1 cellular context compared by ENCODE assay signal in the genomic region with DNA sequence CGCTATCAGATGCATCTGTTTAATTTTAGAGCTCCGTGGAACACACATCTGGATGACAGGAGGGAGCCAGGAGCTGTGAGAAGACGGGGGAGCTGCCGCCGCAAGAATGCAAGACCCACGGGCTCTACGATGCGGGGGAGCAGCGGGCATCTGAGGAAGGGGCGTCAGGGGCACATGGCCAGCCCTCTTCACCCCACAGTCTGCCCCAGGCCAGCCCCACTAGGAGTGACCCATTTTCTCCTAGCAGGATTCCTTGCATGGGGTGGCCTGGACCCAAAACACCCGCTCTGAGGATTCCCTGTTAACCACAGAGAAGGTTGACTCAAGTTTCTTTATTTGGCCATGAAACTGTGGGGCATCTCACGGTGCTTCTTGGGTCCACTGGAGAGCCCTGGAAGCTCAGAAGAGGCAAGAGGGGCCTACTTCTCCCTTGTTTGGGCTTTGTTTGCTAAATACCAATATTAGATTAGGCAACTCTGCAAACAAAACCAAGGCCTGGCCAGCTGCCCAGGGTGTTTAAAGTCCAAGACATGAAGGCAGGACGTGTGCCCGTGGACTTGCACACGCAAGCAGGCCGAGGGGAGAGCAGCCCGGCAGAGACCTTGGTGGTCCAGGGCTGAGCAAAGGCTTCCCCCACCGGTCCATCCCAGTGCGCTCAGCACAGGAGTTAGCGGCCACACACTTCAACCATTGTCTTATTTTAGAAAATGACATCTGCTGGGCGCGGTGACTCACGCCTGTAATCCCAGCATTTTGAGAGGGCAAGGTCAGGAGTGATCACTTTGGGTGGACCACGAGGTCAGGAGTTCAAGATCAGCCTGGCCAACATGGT.
TF ChIP-seq lines count a peak whose summit lies in the region.

No MANE protein-coding gene starts in this region.

TF ChIP-seq in HepG2, 621 proteins besides CTCF, POLR2A, EP300 and RAD21 (continued from another document and continues in another):
- TF ChIP-seq, protein P1, sequence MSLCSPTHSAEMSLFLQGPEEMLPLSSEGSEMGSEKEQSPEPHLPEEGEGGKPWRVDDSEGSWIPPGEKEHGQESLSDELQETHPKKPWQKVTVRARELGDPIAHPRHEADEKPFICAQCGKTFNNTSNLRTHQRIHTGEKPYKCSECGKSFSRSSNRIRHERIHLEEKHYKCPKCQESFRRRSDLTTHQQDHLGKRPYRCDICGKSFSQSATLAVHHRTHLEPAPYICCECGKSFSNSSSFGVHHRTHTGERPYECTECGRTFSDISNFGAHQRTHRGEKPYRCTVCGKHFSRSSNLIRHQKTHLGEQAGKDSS (CRISPR knock-in tag; IDR thresholded peaks at IDR 0.05; ENCODE audit: borderline replicate concordance, low read depth) = no peak; the same call in 1 of the 2 replicates
- TF ChIP-seq, protein P2, sequence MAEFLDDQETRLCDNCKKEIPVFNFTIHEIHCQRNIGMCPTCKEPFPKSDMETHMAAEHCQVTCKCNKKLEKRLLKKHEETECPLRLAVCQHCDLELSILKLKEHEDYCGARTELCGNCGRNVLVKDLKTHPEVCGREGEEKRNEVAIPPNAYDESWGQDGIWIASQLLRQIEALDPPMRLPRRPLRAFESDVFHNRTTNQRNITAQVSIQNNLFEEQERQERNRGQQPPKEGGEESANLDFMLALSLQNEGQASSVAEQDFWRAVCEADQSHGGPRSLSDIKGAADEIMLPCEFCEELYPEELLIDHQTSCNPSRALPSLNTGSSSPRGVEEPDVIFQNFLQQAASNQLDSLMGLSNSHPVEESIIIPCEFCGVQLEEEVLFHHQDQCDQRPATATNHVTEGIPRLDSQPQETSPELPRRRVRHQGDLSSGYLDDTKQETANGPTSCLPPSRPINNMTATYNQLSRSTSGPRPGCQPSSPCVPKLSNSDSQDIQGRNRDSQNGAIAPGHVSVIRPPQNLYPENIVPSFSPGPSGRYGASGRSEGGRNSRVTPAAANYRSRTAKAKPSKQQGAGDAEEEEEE (CRISPR knock-in tag; IDR thresholded peaks at IDR 0.05; ENCODE audit: borderline replicate concordance) = no peak
- TF ChIP-seq REL (CRISPR knock-in tag; conservative IDR thresholded peaks at IDR 0.05) (no peak), GPN1 (CRISPR knock-in tag; IDR thresholded peaks at IDR 0.05; ENCODE audit: borderline replicate concordance) (no peak), ZNF274 (CRISPR knock-in tag; IDR thresholded peaks at IDR 0.05) (0 out of 2 replicates have a peak, but pooled peaks have one; percentile 18), FOXC1 (CRISPR knock-in tag; IDR thresholded peaks at IDR 0.05; ENCODE audit: borderline replicate concordance) (peak; percentile 93), ZNF101 (CRISPR knock-in tag; IDR thresholded peaks at IDR 0.05; ENCODE audit: borderline replicate concordance, low read depth) (no peak), ZNF556 (CRISPR knock-in tag; IDR thresholded peaks at IDR 0.05; ENCODE audit: borderline replicate concordance) (peak; percentile 53; the same call in 1 of the 2 replicates), ZEB1 (IDR thresholded peaks at IDR 0.05; ENCODE audit: insufficient replicate concordance, low read depth) (peak; percentile 54), NR2F1 (CRISPR knock-in tag; IDR thresholded peaks at IDR 0.05) (peak; percentile 88 to 91), ZNF17 (CRISPR knock-in tag; IDR thresholded peaks at IDR 0.05) (no peak), MBNL3 (CRISPR knock-in tag; conservative IDR thresholded peaks at IDR 0.05) (no peak), NFYC (CRISPR knock-in tag; IDR thresholded peaks at IDR 0.05) (no peak), ZFY (CRISPR knock-in tag; IDR thresholded peaks at IDR 0.05) (peak; percentile 64), ZFP41 (CRISPR knock-in tag; IDR thresholded peaks at IDR 0.05; ENCODE audit: borderline replicate concordance) (no peak), TCF12 (IDR thresholded peaks at IDR 0.05) (no peak), TCF12 (CRISPR knock-in tag; IDR thresholded peaks at IDR 0.05) (peak; percentile 94), ZNF761 (CRISPR knock-in tag; conservative IDR thresholded peaks at IDR 0.05) (no peak), ZNF775 (CRISPR knock-in tag; IDR thresholded peaks at IDR 0.05; ENCODE audit: borderline replicate concordance) (no peak), RBAK (CRISPR knock-in tag; IDR thresholded peaks at IDR 0.05) (peak; percentile 43; the same call in 1 of the 2 replicates), ZNF552 (CRISPR knock-in tag; IDR thresholded peaks at IDR 0.05; ENCODE audit: borderline replicate concordance) (0 out of 2 replicates have a peak, but pooled peaks have one; percentile 38), PTBP1 (IDR thresholded peaks at IDR 0.05; ENCODE audit: low read depth, low read length, poor library complexity, severe bottlenecking) (peak; percentile 61), ZNF564 (CRISPR knock-in tag; IDR thresholded peaks at IDR 0.05) (peak; percentile 61; the same call in 1 of the 2 replicates), SAFB2 (CRISPR knock-in tag; IDR thresholded peaks at IDR 0.05; ENCODE audit: borderline replicate concordance, low read depth) (no peak), ZNF746 (CRISPR knock-in tag; IDR thresholded peaks at IDR 0.05) (peak; percentile 96), HIVEP1 (CRISPR knock-in tag; IDR thresholded peaks at IDR 0.05) (peak; percentile 92)
- TF ChIP-seq, protein P3, sequence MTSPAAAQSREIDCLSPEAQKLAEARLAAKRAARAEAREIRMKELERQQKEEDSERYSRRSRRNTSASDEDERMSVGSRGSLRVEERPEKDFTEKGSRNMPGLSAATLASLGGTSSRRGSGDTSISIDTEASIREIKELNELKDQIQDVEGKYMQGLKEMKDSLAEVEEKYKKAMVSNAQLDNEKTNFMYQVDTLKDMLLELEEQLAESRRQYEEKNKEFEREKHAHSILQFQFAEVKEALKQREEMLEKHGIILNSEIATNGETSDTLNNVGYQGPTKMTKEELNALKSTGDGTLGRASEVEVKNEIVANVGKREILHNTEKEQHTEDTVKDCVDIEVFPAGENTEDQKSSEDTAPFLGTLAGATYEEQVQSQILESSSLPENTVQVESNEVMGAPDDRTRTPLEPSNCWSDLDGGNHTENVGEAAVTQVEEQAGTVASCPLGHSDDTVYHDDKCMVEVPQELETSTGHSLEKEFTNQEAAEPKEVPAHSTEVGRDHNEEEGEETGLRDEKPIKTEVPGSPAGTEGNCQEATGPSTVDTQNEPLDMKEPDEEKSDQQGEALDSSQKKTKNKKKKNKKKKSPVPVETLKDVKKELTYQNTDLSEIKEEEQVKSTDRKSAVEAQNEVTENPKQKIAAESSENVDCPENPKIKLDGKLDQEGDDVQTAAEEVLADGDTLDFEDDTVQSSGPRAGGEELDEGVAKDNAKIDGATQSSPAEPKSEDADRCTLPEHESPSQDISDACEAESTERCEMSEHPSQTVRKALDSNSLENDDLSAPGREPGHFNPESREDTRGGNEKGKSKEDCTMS (CRISPR knock-in tag; conservative IDR thresholded peaks at IDR 0.05) = no peak
- TF ChIP-seq, protein P4, sequence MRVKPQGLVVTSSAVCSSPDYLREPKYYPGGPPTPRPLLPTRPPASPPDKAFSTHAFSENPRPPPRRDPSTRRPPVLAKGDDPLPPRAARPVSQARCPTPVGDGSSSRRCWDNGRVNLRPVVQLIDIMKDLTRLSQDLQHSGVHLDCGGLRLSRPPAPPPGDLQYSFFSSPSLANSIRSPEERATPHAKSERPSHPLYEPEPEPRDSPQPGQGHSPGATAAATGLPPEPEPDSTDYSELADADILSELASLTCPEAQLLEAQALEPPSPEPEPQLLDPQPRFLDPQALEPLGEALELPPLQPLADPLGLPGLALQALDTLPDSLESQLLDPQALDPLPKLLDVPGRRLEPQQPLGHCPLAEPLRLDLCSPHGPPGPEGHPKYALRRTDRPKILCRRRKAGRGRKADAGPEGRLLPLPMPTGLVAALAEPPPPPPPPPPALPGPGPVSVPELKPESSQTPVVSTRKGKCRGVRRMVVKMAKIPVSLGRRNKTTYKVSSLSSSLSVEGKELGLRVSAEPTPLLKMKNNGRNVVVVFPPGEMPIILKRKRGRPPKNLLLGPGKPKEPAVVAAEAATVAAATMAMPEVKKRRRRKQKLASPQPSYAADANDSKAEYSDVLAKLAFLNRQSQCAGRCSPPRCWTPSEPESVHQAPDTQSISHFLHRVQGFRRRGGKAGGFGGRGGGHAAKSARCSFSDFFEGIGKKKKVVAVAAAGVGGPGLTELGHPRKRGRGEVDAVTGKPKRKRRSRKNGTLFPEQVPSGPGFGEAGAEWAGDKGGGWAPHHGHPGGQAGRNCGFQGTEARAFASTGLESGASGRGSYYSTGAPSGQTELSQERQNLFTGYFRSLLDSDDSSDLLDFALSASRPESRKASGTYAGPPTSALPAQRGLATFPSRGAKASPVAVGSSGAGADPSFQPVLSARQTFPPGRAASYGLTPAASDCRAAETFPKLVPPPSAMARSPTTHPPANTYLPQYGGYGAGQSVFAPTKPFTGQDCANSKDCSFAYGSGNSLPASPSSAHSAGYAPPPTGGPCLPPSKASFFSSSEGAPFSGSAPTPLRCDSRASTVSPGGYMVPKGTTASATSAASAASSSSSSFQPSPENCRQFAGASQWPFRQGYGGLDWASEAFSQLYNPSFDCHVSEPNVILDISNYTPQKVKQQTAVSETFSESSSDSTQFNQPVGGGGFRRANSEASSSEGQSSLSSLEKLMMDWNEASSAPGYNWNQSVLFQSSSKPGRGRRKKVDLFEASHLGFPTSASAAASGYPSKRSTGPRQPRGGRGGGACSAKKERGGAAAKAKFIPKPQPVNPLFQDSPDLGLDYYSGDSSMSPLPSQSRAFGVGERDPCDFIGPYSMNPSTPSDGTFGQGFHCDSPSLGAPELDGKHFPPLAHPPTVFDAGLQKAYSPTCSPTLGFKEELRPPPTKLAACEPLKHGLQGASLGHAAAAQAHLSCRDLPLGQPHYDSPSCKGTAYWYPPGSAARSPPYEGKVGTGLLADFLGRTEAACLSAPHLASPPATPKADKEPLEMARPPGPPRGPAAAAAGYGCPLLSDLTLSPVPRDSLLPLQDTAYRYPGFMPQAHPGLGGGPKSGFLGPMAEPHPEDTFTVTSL (CRISPR knock-in tag; IDR thresholded peaks at IDR 0.05; ENCODE audit: borderline replicate concordance) = peak; percentile 98
- TF ChIP-seq, protein P5, sequence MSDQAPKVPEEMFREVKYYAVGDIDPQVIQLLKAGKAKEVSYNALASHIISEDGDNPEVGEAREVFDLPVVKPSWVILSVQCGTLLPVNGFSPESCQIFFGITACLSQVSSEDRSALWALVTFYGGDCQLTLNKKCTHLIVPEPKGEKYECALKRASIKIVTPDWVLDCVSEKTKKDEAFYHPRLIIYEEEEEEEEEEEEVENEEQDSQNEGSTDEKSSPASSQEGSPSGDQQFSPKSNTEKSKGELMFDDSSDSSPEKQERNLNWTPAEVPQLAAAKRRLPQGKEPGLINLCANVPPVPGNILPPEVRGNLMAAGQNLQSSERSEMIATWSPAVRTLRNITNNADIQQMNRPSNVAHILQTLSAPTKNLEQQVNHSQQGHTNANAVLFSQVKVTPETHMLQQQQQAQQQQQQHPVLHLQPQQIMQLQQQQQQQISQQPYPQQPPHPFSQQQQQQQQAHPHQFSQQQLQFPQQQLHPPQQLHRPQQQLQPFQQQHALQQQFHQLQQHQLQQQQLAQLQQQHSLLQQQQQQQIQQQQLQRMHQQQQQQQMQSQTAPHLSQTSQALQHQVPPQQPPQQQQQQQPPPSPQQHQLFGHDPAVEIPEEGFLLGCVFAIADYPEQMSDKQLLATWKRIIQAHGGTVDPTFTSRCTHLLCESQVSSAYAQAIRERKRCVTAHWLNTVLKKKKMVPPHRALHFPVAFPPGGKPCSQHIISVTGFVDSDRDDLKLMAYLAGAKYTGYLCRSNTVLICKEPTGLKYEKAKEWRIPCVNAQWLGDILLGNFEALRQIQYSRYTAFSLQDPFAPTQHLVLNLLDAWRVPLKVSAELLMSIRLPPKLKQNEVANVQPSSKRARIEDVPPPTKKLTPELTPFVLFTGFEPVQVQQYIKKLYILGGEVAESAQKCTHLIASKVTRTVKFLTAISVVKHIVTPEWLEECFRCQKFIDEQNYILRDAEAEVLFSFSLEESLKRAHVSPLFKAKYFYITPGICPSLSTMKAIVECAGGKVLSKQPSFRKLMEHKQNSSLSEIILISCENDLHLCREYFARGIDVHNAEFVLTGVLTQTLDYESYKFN (CRISPR knock-in tag; conservative IDR thresholded peaks at IDR 0.05) = peak; percentile 97
- TF ChIP-seq, protein P6, sequence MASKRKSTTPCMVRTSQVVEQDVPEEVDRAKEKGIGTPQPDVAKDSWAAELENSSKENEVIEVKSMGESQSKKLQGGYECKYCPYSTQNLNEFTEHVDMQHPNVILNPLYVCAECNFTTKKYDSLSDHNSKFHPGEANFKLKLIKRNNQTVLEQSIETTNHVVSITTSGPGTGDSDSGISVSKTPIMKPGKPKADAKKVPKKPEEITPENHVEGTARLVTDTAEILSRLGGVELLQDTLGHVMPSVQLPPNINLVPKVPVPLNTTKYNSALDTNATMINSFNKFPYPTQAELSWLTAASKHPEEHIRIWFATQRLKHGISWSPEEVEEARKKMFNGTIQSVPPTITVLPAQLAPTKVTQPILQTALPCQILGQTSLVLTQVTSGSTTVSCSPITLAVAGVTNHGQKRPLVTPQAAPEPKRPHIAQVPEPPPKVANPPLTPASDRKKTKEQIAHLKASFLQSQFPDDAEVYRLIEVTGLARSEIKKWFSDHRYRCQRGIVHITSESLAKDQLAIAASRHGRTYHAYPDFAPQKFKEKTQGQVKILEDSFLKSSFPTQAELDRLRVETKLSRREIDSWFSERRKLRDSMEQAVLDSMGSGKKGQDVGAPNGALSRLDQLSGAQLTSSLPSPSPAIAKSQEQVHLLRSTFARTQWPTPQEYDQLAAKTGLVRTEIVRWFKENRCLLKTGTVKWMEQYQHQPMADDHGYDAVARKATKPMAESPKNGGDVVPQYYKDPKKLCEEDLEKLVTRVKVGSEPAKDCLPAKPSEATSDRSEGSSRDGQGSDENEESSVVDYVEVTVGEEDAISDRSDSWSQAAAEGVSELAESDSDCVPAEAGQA (IDR thresholded peaks at IDR 0.05; ENCODE audit: low read depth) = 0 out of 2 replicates have a peak, but pooled peaks have one; percentile 21
- TF ChIP-seq, protein P6 (CRISPR knock-in tag; IDR thresholded peaks at IDR 0.05; ENCODE audit: borderline replicate concordance) = peak; percentile 69; the same call in 1 of the 2 replicates
- TF ChIP-seq, protein P7, sequence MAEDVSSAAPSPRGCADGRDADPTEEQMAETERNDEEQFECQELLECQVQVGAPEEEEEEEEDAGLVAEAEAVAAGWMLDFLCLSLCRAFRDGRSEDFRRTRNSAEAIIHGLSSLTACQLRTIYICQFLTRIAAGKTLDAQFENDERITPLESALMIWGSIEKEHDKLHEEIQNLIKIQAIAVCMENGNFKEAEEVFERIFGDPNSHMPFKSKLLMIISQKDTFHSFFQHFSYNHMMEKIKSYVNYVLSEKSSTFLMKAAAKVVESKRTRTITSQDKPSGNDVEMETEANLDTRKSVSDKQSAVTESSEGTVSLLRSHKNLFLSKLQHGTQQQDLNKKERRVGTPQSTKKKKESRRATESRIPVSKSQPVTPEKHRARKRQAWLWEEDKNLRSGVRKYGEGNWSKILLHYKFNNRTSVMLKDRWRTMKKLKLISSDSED (CRISPR knock-in tag; IDR thresholded peaks at IDR 0.05) = no peak
